In the genomic region with DNA sequence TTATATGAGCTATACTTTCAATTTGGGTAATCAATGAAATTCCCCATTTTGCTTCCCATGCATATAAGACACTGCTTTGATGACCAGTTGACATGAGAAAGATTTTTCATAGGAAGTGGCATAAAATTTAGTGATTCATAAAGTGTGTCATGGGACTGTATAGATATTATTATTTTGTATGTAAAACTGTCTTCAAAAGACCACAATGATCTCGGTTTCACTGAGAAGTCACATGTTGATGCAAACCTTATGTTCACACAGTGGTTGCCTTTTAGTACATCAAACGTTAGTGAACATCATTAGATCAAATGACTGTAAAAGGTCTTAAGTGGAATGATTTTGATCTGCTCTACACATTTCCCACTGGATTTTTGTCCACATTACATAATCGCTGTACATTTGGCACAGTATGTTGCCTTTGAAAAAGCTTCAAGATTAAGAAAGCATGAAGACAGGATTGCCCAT, we compare ENCODE assay signal across 13 cellular contexts.
A peak's percentile ranks its signal among the peaks of the same experiment; 100 is the strongest.
DNase-seq lines count a peak whose midpoint lies in the region; ATAC-seq, FAIRE-seq and TF ChIP-seq lines count a peak whose summit lies in the region.
"Had no signal": no experiment of that assay in that cellular context is flagged by ENCODE, and none has a peak within 500 bp of the region (broad histone marks: within the 10 kb centered on the region; RNA-seq: fewer than 3 reads in every experiment).

No MANE protein-coding gene starts in this region.

- no peak overlapping the region for H3K4me3 Mint-ChIP-seq in activated naive CD8-positive, alpha-beta T cell treated with anti-CD3 and anti-CD28 coated beads for 36 hours
- H3K4me3 Mint-ChIP-seq: activated CD4-positive, alpha-beta memory T cell treated with anti-CD3 and anti-CD28 coated beads for 36 hours; activated naive CD8-positive, alpha-beta T cell treated with anti-CD3 and anti-CD28 coated beads, Interleukin-2, amount 50 U/mL, for 24 hours; natural killer cell treated with Interleukin-12 subunit alpha and Interleukin-12 subunit beta and Interleukin-15 and Interleukin-18, amount 100 ng/mL, for 72 hours had no signal

- FAIRE-seq in GM12878 (lab: Jason Lieb, UNC): peak; percentile 94
- FAIRE-seq: D721Med had no signal

- H3K4me1 Mint-ChIP-seq in activated naive CD8-positive, alpha-beta T cell treated with anti-CD3 and anti-CD28 coated beads for 36 hours: no peaks in the 10 kb centered on the region

- RAD21 ChIA-PET in GM12878 (lab: Charles Lee; ENCODE audit: unreplicated experiment): interaction anchor here (0.7 to 5.3 kb wide), 36 partner anchors 18 to 1033 kb away, joined by 3 to 38 read pairs (median 5); no protein-coding TSS in a partner anchor

- peak overlapping the region; percentile 66 for H2AFZ ChIP-seq in GM12878 (ENCODE audit: control insufficient read depth, low read depth, low read length)

- POLR2A ChIA-PET in GM12878 (lab: Charles Lee): interaction anchor here (0.7 to 1.9 kb wide), 5 partner anchors 38 to 347 kb away, joined by 3 to 5 read pairs (median 3); no protein-coding TSS in a partner anchor

- peak overlapping the region; percentile 97 for H3K27ac ChIP-seq in GM12878 (ENCODE audit: control insufficient read depth, insufficient read depth)
- no peak overlapping the region for H3K27ac ChIP-seq in spleen
- H3K27ac ChIP-seq: SJSA1 had no signal

- TF ChIP-seq RAD21 in GM12878 (IDR thresholded peaks at IDR 0.05; ENCODE audit: insufficient read depth, low read depth, low read length): no peak

- H3K36me3 ChIP-seq in GM12878 (ENCODE audit: control insufficient read depth in 2 of 2, insufficient read depth in 2 of 2, low read length in 1 of 2) (no peaks in the 10 kb centered on the region), spleen (no peaks in the 10 kb centered on the region)
- H3K36me3 ChIP-seq: SJSA1 had no signal

- BruUV-seq in GM12878 (replicated peaks; lab: Mats Ljungman, UMichigan): no TSS peak

- H3K36me3 Mint-ChIP-seq in activated naive CD8-positive, alpha-beta T cell treated with anti-CD3 and anti-CD28 coated beads for 36 hours: no peaks in the 10 kb centered on the region
- H3K36me3 Mint-ChIP-seq: activated CD4-positive, alpha-beta memory T cell treated with anti-CD3 and anti-CD28 coated beads for 36 hours; natural killer cell treated with Interleukin-12 subunit alpha and Interleukin-12 subunit beta and Interleukin-15 and Interleukin-18, amount 100 ng/mL, for 72 hours had no signal

- no peaks in the 10 kb centered on the region for H4K20me1 ChIP-seq in GM12878 (ENCODE audit: control insufficient read depth, insufficient read depth)

- H3K4me3 ChIP-seq in GM12878: 0 out of 2 replicates have a peak overlapping the region, but pooled peaks have one; percentile 25
- H3K4me3 ChIP-seq in spleen: no peak overlapping the region
- H3K4me3 ChIP-seq: SJSA1 had no signal

- no peaks in the 10 kb centered on the region for H3K9me3 Mint-ChIP-seq in activated naive CD8-positive, alpha-beta T cell treated with anti-CD3 and anti-CD28 coated beads for 36 hours
- H3K9me3 Mint-ChIP-seq: activated CD4-positive, alpha-beta memory T cell treated with anti-CD3 and anti-CD28 coated beads for 36 hours; activated naive CD8-positive, alpha-beta T cell treated with anti-CD3 and anti-CD28 coated beads, Interleukin-2, amount 50 U/mL, for 24 hours; natural killer cell treated with Interleukin-12 subunit alpha and Interleukin-12 subunit beta and Interleukin-15 and Interleukin-18, amount 100 ng/mL, for 72 hours had no signal

- TF ChIP-seq EP300 in GM12878 (IDR thresholded peaks at IDR 0.05; ENCODE audit: borderline replicate concordance in 1 of 2, control insufficient read depth in 1 of 2, low read depth in 2 of 2, low read length in 2 of 2): peak; percentile 96 to 98

- no peaks in the 10 kb centered on the region for H3K27me3 ChIP-seq in GM12878 (replicated peaks in 1 of 2; ENCODE audit: control insufficient read depth in 2 of 2, insufficient read depth in 2 of 2, low read length in 1 of 2)
- no peaks in the 10 kb centered on the region for H3K27me3 ChIP-seq in spleen (replicated peaks in 1 of 7)
- H3K27me3 ChIP-seq: SJSA1 had no signal

- intact Hi-C loops in GM12878 (cut with micrococcal nuclease; ENCODE audit: unreplicated experiment) (loop anchor here (1.0 to 5.0 kb wide), 10 partner anchors 39 to 500 kb away; a partner anchor contains a TSS), spleen (cut with DNase I; ENCODE audit: low total_unique reads) (no loop called here)

- in situ Hi-C loops in GM12878 (cut with MboI): loop anchor here (5.0 kb wide), 2 partner anchors 70 to 110 kb away; no protein-coding TSS in a partner anchor

- peak overlapping the region; percentile 68 for H3K9ac ChIP-seq in GM12878 (ENCODE audit: control insufficient read depth, insufficient read depth, low read length)

- no peaks in the 10 kb centered on the region for H3K79me2 ChIP-seq in GM12878 (ENCODE audit: control insufficient read depth, insufficient read depth, low read length)

- WGBS in GM12878 (ENCODE audit: insufficient coverage, insufficient replicate concordance, low lambda C conversion rate, missing lambda C conversion rate): 0% methylated on average over 3 of the region's 3 CpGs
- 62 to 75% (median 68%) methylated on average over 3 of the region's 3 CpGs for WGBS in spleen, 5 donors

- SMC1A ChIA-PET in GM12878 (lab: Charles Lee; ENCODE audit: uncharacterized antibody, unreplicated experiment): interaction anchor here (0.6 to 5.6 kb wide), 64 partner anchors 10 to 503 kb away, joined by 3 to 55 read pairs (median 4); no protein-coding TSS in a partner anchor

- H3K4me2 ChIP-seq in GM12878 (ENCODE audit: control insufficient read depth, insufficient read depth): peak overlapping the region; percentile 78

- H3K4me1 ChIP-seq in GM12878 (ENCODE audit: control insufficient read depth, insufficient read depth, low read length): peaks cover 43% of the 10 kb centered on the region
- peaks cover 0 to 5% (median 0%) of the 10 kb centered on the region in 6 donors for H3K4me1 ChIP-seq in spleen

- H3K27me3 Mint-ChIP-seq in activated naive CD8-positive, alpha-beta T cell treated with anti-CD3 and anti-CD28 coated beads for 36 hours: no peaks in the 10 kb centered on the region
- H3K27me3 Mint-ChIP-seq: activated CD4-positive, alpha-beta memory T cell treated with anti-CD3 and anti-CD28 coated beads for 36 hours; activated naive CD8-positive, alpha-beta T cell treated with anti-CD3 and anti-CD28 coated beads, Interleukin-2, amount 50 U/mL, for 24 hours; natural killer cell treated with Interleukin-12 subunit alpha and Interleukin-12 subunit beta and Interleukin-15 and Interleukin-18, amount 100 ng/mL, for 72 hours had no signal

- ATAC-seq in GM18520 (IDR thresholded peaks at IDR 0.05; ENCODE audit: unreplicated experiment) (peak; percentile 100), GM21447 (IDR thresholded peaks at IDR 0.05; ENCODE audit: unreplicated experiment) (peak; percentile 96), HG03064 (IDR thresholded peaks at IDR 0.05; ENCODE audit: low read depth, unreplicated experiment) (peak; percentile 92), GM12878 (peak; percentile 90)
- ATAC-seq: activated naive CD8-positive, alpha-beta T cell treated with anti-CD3 and anti-CD28 coated beads, Interleukin-2, amount 50 U/mL, for 24 hours; natural killer cell treated with Interleukin-12 subunit alpha and Interleukin-12 subunit beta and Interleukin-15 and Interleukin-18, amount 100 ng/mL, for 72 hours had no signal

- CTCF ChIA-PET in GM12878 (lab: Yijun Ruan, JAX): interaction anchor here (0.6 to 4.7 kb wide), 12 partner anchors 32 to 502 kb away, joined by 3 to 20 read pairs (median 4); no protein-coding TSS in a partner anchor

- DNase-seq in GM12878 (ENCODE audit: low read depth, low spot score) (peak; percentile 96), NCI-H2196 treated with DMSO at 0.1 percent for 48 hours (lab: John Stamatoyannopoulos, UW; ENCODE audit: unreplicated experiment) (no peak), NCI-H2227 (lab: John Stamatoyannopoulos, UW; ENCODE audit: unreplicated experiment) (no peak), spleen (no peak)
- DNase-seq in activated naive CD8-positive, alpha-beta T cell treated with anti-CD3 and anti-CD28 coated beads for 36 hours: no peak
- DNase-seq: activated CD4-positive, alpha-beta memory T cell treated with anti-CD3 and anti-CD28 coated beads for 36 hours; activated naive CD8-positive, alpha-beta T cell treated with anti-CD3 and anti-CD28 coated beads, Interleukin-2, amount 50 U/mL, for 24 hours had no signal

- no peak overlapping the region for H3K27ac Mint-ChIP-seq in activated naive CD8-positive, alpha-beta T cell treated with anti-CD3 and anti-CD28 coated beads for 36 hours
- H3K27ac Mint-ChIP-seq: activated CD4-positive, alpha-beta memory T cell treated with anti-CD3 and anti-CD28 coated beads for 36 hours; activated naive CD8-positive, alpha-beta T cell treated with anti-CD3 and anti-CD28 coated beads, Interleukin-2, amount 50 U/mL, for 24 hours; natural killer cell treated with Interleukin-12 subunit alpha and Interleukin-12 subunit beta and Interleukin-15 and Interleukin-18, amount 100 ng/mL, for 72 hours had no signal

- TF ChIP-seq POLR2A in GM12878 (IDR thresholded peaks at IDR 0.05; ENCODE audit: low read depth, low read length): no peak
- TF ChIP-seq POLR2A in spleen (IDR thresholded peaks at IDR 0.05): no peak

- H3K9me3 ChIP-seq in GM12878 (replicated peaks; ENCODE audit: control insufficient read depth, insufficient read depth, low read length) (peaks cover 24% of the 10 kb centered on the region), spleen (peaks cover 0 to 13% (median 2%) of the 10 kb centered on the region in 8 donors)
- H3K9me3 ChIP-seq: SJSA1 had no signal

- TF ChIP-seq CTCF in GM12878 (IDR thresholded peaks at IDR 0.05 in 2 of 3, conservative IDR thresholded peaks at IDR 0.05 in 1 of 3; ENCODE audit: control insufficient read depth in 2 of 3, extremely low read depth in 1 of 3, insufficient read depth in 1 of 3, low read depth in 3 of 3, low read length in 3 of 3) (no peak), spleen (IDR thresholded peaks at IDR 0.05 in 8 of 11, conservative IDR thresholded peaks at IDR 0.05 in 3 of 11) (no peak)

TF ChIP-seq in GM12878, 131 proteins besides CTCF, POLR2A, EP300 and RAD21 (continues in another document):
- no peak for TF ChIP-seq SIN3A (IDR thresholded peaks at IDR 0.05; ENCODE audit: low read depth, low read length)
- TF ChIP-seq ZNF217 (IDR thresholded peaks at IDR 0.05): peak; percentile 64; the same call in 1 of the 2 replicates
- no peak for TF ChIP-seq ZNF207 (IDR thresholded peaks at IDR 0.05; ENCODE audit: borderline replicate concordance)
- TF ChIP-seq, protein P1, sequence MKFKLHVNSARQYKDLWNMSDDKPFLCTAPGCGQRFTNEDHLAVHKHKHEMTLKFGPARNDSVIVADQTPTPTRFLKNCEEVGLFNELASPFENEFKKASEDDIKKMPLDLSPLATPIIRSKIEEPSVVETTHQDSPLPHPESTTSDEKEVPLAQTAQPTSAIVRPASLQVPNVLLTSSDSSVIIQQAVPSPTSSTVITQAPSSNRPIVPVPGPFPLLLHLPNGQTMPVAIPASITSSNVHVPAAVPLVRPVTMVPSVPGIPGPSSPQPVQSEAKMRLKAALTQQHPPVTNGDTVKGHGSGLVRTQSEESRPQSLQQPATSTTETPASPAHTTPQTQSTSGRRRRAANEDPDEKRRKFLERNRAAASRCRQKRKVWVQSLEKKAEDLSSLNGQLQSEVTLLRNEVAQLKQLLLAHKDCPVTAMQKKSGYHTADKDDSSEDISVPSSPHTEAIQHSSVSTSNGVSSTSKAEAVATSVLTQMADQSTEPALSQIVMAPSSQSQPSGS (IDR thresholded peaks at IDR 0.05; ENCODE audit: low read length): peak; percentile 98
